In the genomic region with DNA sequence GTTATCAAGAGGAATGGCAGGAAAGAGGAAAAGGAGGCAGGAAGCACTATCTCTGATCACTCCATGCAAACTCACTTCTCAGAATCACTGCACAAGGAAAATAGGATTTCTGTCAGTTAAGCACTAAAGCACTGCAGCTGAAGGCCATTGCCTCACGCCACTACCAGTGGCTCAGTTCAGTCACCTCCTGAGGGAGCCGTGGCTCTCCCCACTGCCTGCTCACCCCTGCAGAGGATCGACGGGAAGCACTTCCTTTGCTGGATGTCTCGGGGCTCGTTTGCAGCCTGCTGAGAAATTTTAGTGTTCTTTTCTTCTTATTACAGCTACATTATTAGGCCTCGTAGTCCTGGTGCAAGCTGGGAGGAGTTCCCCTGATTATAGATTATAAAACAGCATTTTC, we compare ENCODE assay signal across 1 cellular context.
TF ChIP-seq lines count a peak whose summit lies in the region.

No MANE protein-coding gene starts in this region.

TF ChIP-seq in GM23338, 12 proteins besides CTCF, POLR2A, EP300 and RAD21 (continued from another document):
- TF ChIP-seq EZH2phosphoT487 (IDR thresholded peaks at IDR 0.05; ENCODE audit: unreplicated experiment) (no peak), CREB1 (CRISPR knock-in tag; IDR thresholded peaks at IDR 0.05; ENCODE audit: low read depth) (no peak), EZH2 (IDR thresholded peaks at IDR 0.05; ENCODE audit: low read depth, unreplicated experiment) (no peak), ZNF114 (CRISPR knock-in tag; IDR thresholded peaks at IDR 0.05) (no peak)
- TF ChIP-seq, protein P1, sequence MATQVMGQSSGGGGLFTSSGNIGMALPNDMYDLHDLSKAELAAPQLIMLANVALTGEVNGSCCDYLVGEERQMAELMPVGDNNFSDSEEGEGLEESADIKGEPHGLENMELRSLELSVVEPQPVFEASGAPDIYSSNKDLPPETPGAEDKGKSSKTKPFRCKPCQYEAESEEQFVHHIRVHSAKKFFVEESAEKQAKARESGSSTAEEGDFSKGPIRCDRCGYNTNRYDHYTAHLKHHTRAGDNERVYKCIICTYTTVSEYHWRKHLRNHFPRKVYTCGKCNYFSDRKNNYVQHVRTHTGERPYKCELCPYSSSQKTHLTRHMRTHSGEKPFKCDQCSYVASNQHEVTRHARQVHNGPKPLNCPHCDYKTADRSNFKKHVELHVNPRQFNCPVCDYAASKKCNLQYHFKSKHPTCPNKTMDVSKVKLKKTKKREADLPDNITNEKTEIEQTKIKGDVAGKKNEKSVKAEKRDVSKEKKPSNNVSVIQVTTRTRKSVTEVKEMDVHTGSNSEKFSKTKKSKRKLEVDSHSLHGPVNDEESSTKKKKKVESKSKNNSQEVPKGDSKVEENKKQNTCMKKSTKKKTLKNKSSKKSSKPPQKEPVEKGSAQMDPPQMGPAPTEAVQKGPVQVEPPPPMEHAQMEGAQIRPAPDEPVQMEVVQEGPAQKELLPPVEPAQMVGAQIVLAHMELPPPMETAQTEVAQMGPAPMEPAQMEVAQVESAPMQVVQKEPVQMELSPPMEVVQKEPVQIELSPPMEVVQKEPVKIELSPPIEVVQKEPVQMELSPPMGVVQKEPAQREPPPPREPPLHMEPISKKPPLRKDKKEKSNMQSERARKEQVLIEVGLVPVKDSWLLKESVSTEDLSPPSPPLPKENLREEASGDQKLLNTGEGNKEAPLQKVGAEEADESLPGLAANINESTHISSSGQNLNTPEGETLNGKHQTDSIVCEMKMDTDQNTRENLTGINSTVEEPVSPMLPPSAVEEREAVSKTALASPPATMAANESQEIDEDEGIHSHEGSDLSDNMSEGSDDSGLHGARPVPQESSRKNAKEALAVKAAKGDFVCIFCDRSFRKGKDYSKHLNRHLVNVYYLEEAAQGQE (IDR thresholded peaks at IDR 0.05; ENCODE audit: unreplicated experiment): no peak
- TF ChIP-seq, protein P2, sequence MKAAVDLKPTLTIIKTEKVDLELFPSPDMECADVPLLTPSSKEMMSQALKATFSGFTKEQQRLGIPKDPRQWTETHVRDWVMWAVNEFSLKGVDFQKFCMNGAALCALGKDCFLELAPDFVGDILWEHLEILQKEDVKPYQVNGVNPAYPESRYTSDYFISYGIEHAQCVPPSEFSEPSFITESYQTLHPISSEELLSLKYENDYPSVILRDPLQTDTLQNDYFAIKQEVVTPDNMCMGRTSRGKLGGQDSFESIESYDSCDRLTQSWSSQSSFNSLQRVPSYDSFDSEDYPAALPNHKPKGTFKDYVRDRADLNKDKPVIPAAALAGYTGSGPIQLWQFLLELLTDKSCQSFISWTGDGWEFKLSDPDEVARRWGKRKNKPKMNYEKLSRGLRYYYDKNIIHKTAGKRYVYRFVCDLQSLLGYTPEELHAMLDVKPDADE (IDR thresholded peaks at IDR 0.05): no peak
TF ChIP-seq in GM23338: peak in this region for 0.
